ENCODE assay signal across 8 cellular contexts in genomic region chr11:17277024-17277584, GRCh38. TPM values are rescaled to one million over a fixed set of nuclear protein-coding genes. Genes with fewer than 3 reads are reported as not detected.
DNase-seq lines count a peak whose midpoint lies in the region; ATAC-seq and TF ChIP-seq lines count a peak whose summit lies in the region.

No MANE protein-coding gene starts in this region.

- ATAC-seq in naive B cell (ENCODE audit: low read depth in 2 of 2), result peak; percentile 6

- H3K36me3 ChIP-seq in HEK293 (ENCODE audit: control insufficient read depth in 2 of 2, insufficient read depth in 1 of 2, low read length in 2 of 2) (no peaks in the 10 kb centered on the region), MM.1S (replicated peaks; ENCODE audit: insufficient read depth, low read length) (no peaks in the 10 kb centered on the region), esophagus squamous epithelium (no peaks in the 10 kb centered on the region)

- POLR2A ChIA-PET in HEK293 (lab: Yijun Ruan, JAX), result interaction anchor here (0.6 to 2.7 kb wide), 7 partner anchors 47 to 199 kb away, joined by 3 to 12 read pairs (median 4); partner anchors contain the start of genes PIK3C2A and RPS13

- TF ChIP-seq POLR2A in esophagus squamous epithelium (IDR thresholded peaks at IDR 0.05), result no peak

- DNase-seq in stimulated activated CD4-positive, alpha-beta T cell treated with anti-CD3 and anti-CD28 coated beads, Interleukin-1b, Interleukin-23, amount 100 ng/mL, for 48 hours, result peak; percentile 37
- no peak for DNase-seq in stimulated activated CD4-positive, alpha-beta T cell treated with anti-CD3 and anti-CD28 coated beads, Interleukin-4, amount 100 ng/mL, for 1 hour
- DNase-seq in MM.1S (peak; percentile 69), esophagus squamous epithelium (lab: John Stamatoyannopoulos, UW) (no peak), naive B cell (no peak)
- peak; percentile 47 for DNase-seq in T-helper 2 cell treated with Interferon-gamma antibody and Interleukin-4, amounts not matched to agents 5 μg/mL and 100 μg/mL, for 36 hours (ENCODE audit: low spot score)
- DNase-seq in activated CD8-positive, alpha-beta memory T cell treated with anti-CD3 and anti-CD28 coated beads, Interleukin-2, amount 50 U/mL, for 4 hours, result no peak

- H3K4me1 Mint-ChIP-seq in T-helper 2 cell treated with Interferon-gamma antibody and Interleukin-4, amounts not matched to agents 5 μg/mL and 100 μg/mL, for 36 hours (ENCODE audit: low read depth), result peaks cover 47% of the 10 kb centered on the region
- peaks cover 7 to 23% (median 18%) of the 10 kb centered on the region in 3 donors for H3K4me1 Mint-ChIP-seq in naive B cell

- peaks cover 10% of the 10 kb centered on the region for H3F3A ChIP-seq in MM.1S (ENCODE audit: insufficient read depth, low read length)

- no peaks in the 10 kb centered on the region for H3K9me3 Mint-ChIP-seq in T-helper 2 cell treated with Interferon-gamma antibody and Interleukin-4, amounts not matched to agents 5 μg/mL and 100 μg/mL, for 36 hours
- no peaks in the 10 kb centered on the region for H3K9me3 Mint-ChIP-seq in naive B cell

- peak overlapping the region; percentile 92 for H3K27ac Mint-ChIP-seq in T-helper 2 cell treated with Interferon-gamma antibody and Interleukin-4, amounts not matched to agents 5 μg/mL and 100 μg/mL, for 36 hours
- peak overlapping the region in 5 of 6 donors; percentile 80 to 95 (median 92) for H3K27ac Mint-ChIP-seq in naive B cell

- H3K27me3 ChIP-seq in MM.1S (replicated peaks; ENCODE audit: insufficient read depth, low read length) (no peaks in the 10 kb centered on the region), esophagus squamous epithelium (no peaks in the 10 kb centered on the region)

- peak overlapping the region; percentile 78; the same call in 1 of the 2 replicates for H3K9ac ChIP-seq in MM.1S (ENCODE audit: low read length)

- intact Hi-C loops in esophagus squamous epithelium (cut with DNase I), result no loop called here

- H3K4me3 Mint-ChIP-seq in T-helper 2 cell treated with Interferon-gamma antibody and Interleukin-4, amounts not matched to agents 5 μg/mL and 100 μg/mL, for 36 hours, result peak overlapping the region; percentile 94
- peak overlapping the region; percentile 93 to 97 (median 96) for H3K4me3 Mint-ChIP-seq in naive B cell

- H3K9me2 ChIP-seq in MM.1S (replicated peaks; ENCODE audit: insufficient read depth, low read length), result no peaks in the 10 kb centered on the region

- CTCF ChIA-PET in HEK293 (lab: Yijun Ruan, JAX), result interaction anchor here (0.6 to 2.5 kb wide), 3 partner anchors 24 to 457 kb away, joined by 3 to 8 read pairs (median 5); no protein-coding TSS in a partner anchor

- peak overlapping the region; percentile 29; the same call in 1 of the 2 replicates for H3K27ac ChIP-seq in HEK293 (ENCODE audit: extremely low read depth, low read depth, low read length)
- H3K27ac ChIP-seq in MM.1S (ENCODE audit: low read length), result peak overlapping the region; percentile 7; the same call in 1 of the 2 replicates
- H3K27ac ChIP-seq in esophagus squamous epithelium, result peak overlapping the region; percentile 85 to 95 (median 93)

- H3K4me2 ChIP-seq in MM.1S (ENCODE audit: low read depth, low read length), result peak overlapping the region; percentile 77

- no peaks in the 10 kb centered on the region for H3K4me1 ChIP-seq in HEK293 (ENCODE audit: control insufficient read depth, insufficient read depth, low read length)
- peaks cover 13% of the 10 kb centered on the region for H3K4me1 ChIP-seq in MM.1S (ENCODE audit: low read length)
- peaks cover 0 to 70% (median 6%) of the 10 kb centered on the region in 3 donors for H3K4me1 ChIP-seq in esophagus squamous epithelium

- H3K4me3 ChIP-seq in HEK293 (ENCODE audit: low read depth, low read length), result peak overlapping the region; percentile 93
- peak overlapping the region; percentile 85 for H3K4me3 ChIP-seq in MM.1S (ENCODE audit: low read length)
- H3K4me3 ChIP-seq in esophagus squamous epithelium, result peak overlapping the region; percentile 82 to 98 (median 96)

- whole genome bisulfite sequencing in esophagus squamous epithelium, 2 donors, result 0% methylated on average over 6 of the region's 17 CpGs

- TF ChIP-seq CTCF in HEK293 (tag by site-specific recombination; IDR thresholded peaks at IDR 0.05) (no peak), MM.1S (IDR thresholded peaks at IDR 0.05; ENCODE audit: low read length) (no peak), esophagus squamous epithelium (IDR thresholded peaks at IDR 0.05) (no peak)

- H3K27me3 Mint-ChIP-seq in T-helper 2 cell treated with Interferon-gamma antibody and Interleukin-4, amounts not matched to agents 5 μg/mL and 100 μg/mL, for 36 hours (ENCODE audit: low read depth), result peaks cover 5% of the 10 kb centered on the region
- H3K27me3 Mint-ChIP-seq in naive B cell, result no peaks in the 10 kb centered on the region

- H2AFZ ChIP-seq in MM.1S (ENCODE audit: low read length), result peak overlapping the region; percentile 93

- H3K79me2 ChIP-seq in MM.1S (ENCODE audit: low read length), result no peaks in the 10 kb centered on the region

- no peaks in the 10 kb centered on the region for H4K20me1 ChIP-seq in MM.1S (ENCODE audit: insufficient read depth, low read length)

- H3K9me3 ChIP-seq in HEK293 (ENCODE audit: control insufficient read depth, insufficient read depth, low read depth, low read length) (no peaks in the 10 kb centered on the region), MM.1S (replicated peaks; ENCODE audit: insufficient read depth, low read length) (no peaks in the 10 kb centered on the region), esophagus squamous epithelium (no peaks in the 10 kb centered on the region)

- peaks cover 22% of the 10 kb centered on the region for H3K36me3 Mint-ChIP-seq in T-helper 2 cell treated with Interferon-gamma antibody and Interleukin-4, amounts not matched to agents 5 μg/mL and 100 μg/mL, for 36 hours (ENCODE audit: low read depth)
- no peaks in the 10 kb centered on the region for H3K36me3 Mint-ChIP-seq in naive B cell

TF ChIP-seq in HEK293, 187 proteins besides CTCF, POLR2A, EP300 and RAD21 (continues in another document):
- TF ChIP-seq ZBTB48 (tag by site-specific recombination; IDR thresholded peaks at IDR 0.05) (peak; percentile 44; the same call in 1 of the 2 replicates), ATF2 (tag by site-specific recombination; IDR thresholded peaks at IDR 0.05; ENCODE audit: low read depth) (no peak), MYNN (tag by site-specific recombination; IDR thresholded peaks at IDR 0.05; ENCODE audit: borderline replicate concordance) (no peak), ZNF335 (tag by site-specific recombination; conservative IDR thresholded peaks at IDR 0.05) (peak; percentile 43), ZNF629 (tag by site-specific recombination; IDR thresholded peaks at IDR 0.05) (0 out of 2 replicates have a peak, but pooled peaks have one; percentile 25), GLIS2 (tag by site-specific recombination; IDR thresholded peaks at IDR 0.05) (peak; percentile 8), ZNF10 (tag by site-specific recombination; IDR thresholded peaks at IDR 0.05) (0 out of 2 replicates have a peak, but pooled peaks have one; percentile 36), ZNF148 (tag by site-specific recombination; IDR thresholded peaks at IDR 0.05; ENCODE audit: borderline replicate concordance) (no peak), PRDM1 (tag by site-specific recombination; IDR thresholded peaks at IDR 0.05) (peak; percentile 97), ZNF394 (tag by site-specific recombination; IDR thresholded peaks at IDR 0.05; ENCODE audit: borderline replicate concordance) (0 out of 2 replicates have a peak, but pooled peaks have one; percentile 35), SP2 (tag by site-specific recombination; IDR thresholded peaks at IDR 0.05) (no peak), ZNF146 (tag by site-specific recombination; IDR thresholded peaks at IDR 0.05) (0 out of 2 replicates have a peak, but pooled peaks have one; percentile 7), ZNF561 (tag by site-specific recombination; IDR thresholded peaks at IDR 0.05; ENCODE audit: borderline replicate concordance) (no peak)

RNA-seq across cellular contexts. Expression of gene NUCB2, which starts 0.6 kb away (rescaled TPM):
- total RNA-seq in esophagus squamous epithelium, result 100 to 1,000 TPM in 1 of 4 donors, 10 to 100 TPM in 3; 69.4 to 152 (median 82.2) TPM
- polyA plus RNA-seq in naive B cell (ENCODE audit: low read depth in 6 of 6), result 10 to 100 TPM; 14.2 to 23.9 (median 20.7) TPM

Comparison
In these comparisons a context has a peak if more than half of its experiments do, and no peak if none do; other contexts are left out.
1. DNase-seq: peak in stimulated activated CD4-positive, alpha-beta T cell treated with anti-CD3 and anti-CD28 coated beads, Interleukin-1b, Interleukin-23, amount 100 ng/mL, for 48 hours (single experiment), MM.1S (single experiment) and T-helper 2 cell treated with Interferon-gamma antibody and Interleukin-4, amounts not matched to agents 5 μg/mL and 100 μg/mL, for 36 hours (single experiment); none in stimulated activated CD4-positive, alpha-beta T cell treated with anti-CD3 and anti-CD28 coated beads, Interleukin-4, amount 100 ng/mL, for 1 hour (single experiment), esophagus squamous epithelium (single experiment), naive B cell (single experiment) and activated CD8-positive, alpha-beta memory T cell treated with anti-CD3 and anti-CD28 coated beads, Interleukin-2, amount 50 U/mL, for 4 hours (single experiment).
2. H3K27ac ChIP-seq: peak in every context shown above with its lines; median percentile 93 in esophagus squamous epithelium; 29 in HEK293; 7 in MM.1S.
3. Peak in every context shown above with its lines, with median percentiles within 50 percentile points of each other: H3K4me3 ChIP-seq.